In genomic region chr4:129455462-129455861, GRCh38 we compare ENCODE assay signal across 13 cellular contexts.
DNase-seq lines count a peak whose midpoint lies in the region; ATAC-seq and TF ChIP-seq lines count a peak whose summit lies in the region.
"Had no signal": no experiment of that assay in that cellular context is flagged by ENCODE, and none has a peak within 500 bp of the region (broad histone marks: within the 10 kb centered on the region; RNA-seq: fewer than 3 reads in every experiment).

No MANE protein-coding gene starts in this region.

- no peaks in the 10 kb centered on the region for H3K9me3 Mint-ChIP-seq in activated naive CD8-positive, alpha-beta T cell treated with anti-CD3 and anti-CD28 coated beads, Interleukin-2, amount 50 U/mL, for 24 hours
- H3K9me3 Mint-ChIP-seq in type B pancreatic cell, result peaks cover 7% of the 10 kb centered on the region
- H3K9me3 Mint-ChIP-seq: activated CD8-positive, alpha-beta T cell treated with anti-CD3 and anti-CD28 coated beads for 36 hours; activated T-cell treated with anti-CD3 and anti-CD28 coated beads, Interleukin-2, amount 50 U/mL, for 72 hours had no signal

- no peak for TF ChIP-seq CTCF in type B pancreatic cell (conservative IDR thresholded peaks at IDR 0.05)

- no peak for TF ChIP-seq POLR2A in erythroblast (IDR thresholded peaks at IDR 0.05; ENCODE audit: low read length)

- H3K27me3 Mint-ChIP-seq in activated naive CD8-positive, alpha-beta T cell treated with anti-CD3 and anti-CD28 coated beads, Interleukin-2, amount 50 U/mL, for 24 hours, result no peaks in the 10 kb centered on the region
- peaks cover 19% of the 10 kb centered on the region for H3K27me3 Mint-ChIP-seq in type B pancreatic cell
- H3K27me3 Mint-ChIP-seq: activated CD8-positive, alpha-beta T cell treated with anti-CD3 and anti-CD28 coated beads for 36 hours had no signal

- H3K36me3 Mint-ChIP-seq in activated naive CD8-positive, alpha-beta T cell treated with anti-CD3 and anti-CD28 coated beads, Interleukin-2, amount 50 U/mL, for 24 hours (ENCODE audit: low read depth), result no peaks in the 10 kb centered on the region
- no peaks in the 10 kb centered on the region for H3K36me3 Mint-ChIP-seq in type B pancreatic cell

- peak; percentile 85 for DNase-seq in DMS 273 (lab: John Stamatoyannopoulos, UW; ENCODE audit: unreplicated experiment)
- peak; percentile 61 for DNase-seq in NCI-H1436 (lab: John Stamatoyannopoulos, UW)
- peak; percentile 91 for DNase-seq in NCI-H345 (lab: John Stamatoyannopoulos, UW)
- DNase-seq in globus pallidus (ENCODE audit: low spot score), result peak; percentile 6
- no peak for DNase-seq in activated naive CD8-positive, alpha-beta T cell treated with anti-CD3 and anti-CD28 coated beads, Interleukin-2, amount 50 U/mL, for 24 hours
- no peak for DNase-seq in ureter (ENCODE audit: low spot score)
- no peak for DNase-seq in erythroblast (lab: John Stamatoyannopoulos, UW)
- no peak for DNase-seq in type B pancreatic cell (ENCODE audit: extremely low spot score, unreplicated experiment)
- DNase-seq: activated CD8-positive, alpha-beta T cell treated with anti-CD3 and anti-CD28 coated beads for 36 hours; activated T-cell treated with anti-CD3 and anti-CD28 coated beads, Interleukin-2, amount 50 U/mL, for 72 hours; adrenal gland; caudate nucleus; NCI-H526 treated with DMSO at 0.1 percent for 48 hours had no signal

- no peak overlapping the region for H3K27ac Mint-ChIP-seq in activated naive CD8-positive, alpha-beta T cell treated with anti-CD3 and anti-CD28 coated beads, Interleukin-2, amount 50 U/mL, for 24 hours
- H3K27ac Mint-ChIP-seq in type B pancreatic cell, result no peak overlapping the region
- H3K27ac Mint-ChIP-seq: activated CD8-positive, alpha-beta T cell treated with anti-CD3 and anti-CD28 coated beads for 36 hours; activated T-cell treated with anti-CD3 and anti-CD28 coated beads, Interleukin-2, amount 50 U/mL, for 72 hours had no signal

- no peak for ATAC-seq in activated naive CD8-positive, alpha-beta T cell treated with anti-CD3 and anti-CD28 coated beads, Interleukin-2, amount 50 U/mL, for 24 hours
- ATAC-seq: activated CD8-positive, alpha-beta T cell treated with anti-CD3 and anti-CD28 coated beads for 36 hours; activated T-cell treated with anti-CD3 and anti-CD28 coated beads, Interleukin-2, amount 50 U/mL, for 72 hours had no signal

- H3K4me3 Mint-ChIP-seq in activated naive CD8-positive, alpha-beta T cell treated with anti-CD3 and anti-CD28 coated beads, Interleukin-2, amount 50 U/mL, for 24 hours, result no peak overlapping the region
- H3K4me3 Mint-ChIP-seq in type B pancreatic cell, result no peak overlapping the region
- H3K4me3 Mint-ChIP-seq: activated CD8-positive, alpha-beta T cell treated with anti-CD3 and anti-CD28 coated beads for 36 hours; activated T-cell treated with anti-CD3 and anti-CD28 coated beads, Interleukin-2, amount 50 U/mL, for 72 hours had no signal

- no peaks in the 10 kb centered on the region for H3K4me1 Mint-ChIP-seq in activated naive CD8-positive, alpha-beta T cell treated with anti-CD3 and anti-CD28 coated beads, Interleukin-2, amount 50 U/mL, for 24 hours
- no peaks in the 10 kb centered on the region for H3K4me1 Mint-ChIP-seq in type B pancreatic cell (ENCODE audit: unreplicated experiment)

Comparison
In these comparisons a context has a peak if more than half of its experiments do, and no peak if none do; other contexts are left out.
1. DNase-seq: peak in DMS 273 (single experiment), NCI-H1436 (single experiment), NCI-H345 (single experiment) and globus pallidus (single experiment); none in activated naive CD8-positive, alpha-beta T cell treated with anti-CD3 and anti-CD28 coated beads, Interleukin-2, amount 50 U/mL, for 24 hours (single experiment), ureter (single experiment), erythroblast (0 of 2) and type B pancreatic cell (single experiment).